21 cellular contexts compared by ENCODE assay signal in the genomic region with DNA sequence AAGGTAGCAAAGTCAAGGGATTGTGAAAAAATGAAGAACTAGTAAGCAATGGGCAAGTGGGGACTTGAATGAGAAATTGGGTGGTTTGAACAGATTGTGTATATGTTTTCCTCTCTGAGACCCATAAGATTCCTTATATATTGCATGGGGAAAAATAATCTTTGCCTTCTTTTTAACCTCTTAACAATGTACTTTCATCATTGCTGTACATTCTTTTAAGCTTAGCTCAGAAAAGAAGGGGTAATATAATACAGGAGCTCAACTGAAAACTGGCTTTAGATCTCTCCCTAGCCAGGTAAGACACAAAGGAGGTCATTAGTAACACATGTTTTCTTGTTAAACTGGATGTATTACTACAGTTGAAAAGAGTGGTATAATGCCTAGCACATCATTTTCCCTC.
"Had no signal": no experiment of that assay in that cellular context is flagged by ENCODE, and none has a peak within 500 bp of the region (broad histone marks: within the 10 kb centered on the region; RNA-seq: fewer than 3 reads in every experiment).

No MANE protein-coding gene starts in this region.

- H3K4me3 ChIP-seq: colonic mucosa, esophagus muscularis mucosa, gastrocnemius medialis, heart right ventricle, left lung, lower lobe of right lung, mucosa of descending colon had no signal

- H3K9me3 Mint-ChIP-seq: dendritic cell treated with granulocyte-macrophage colony-stimulating factor and Interleukin-4, amounts not matched to agents 40 ng/mL and 50 ng/mL, for 4 days; endodermal cell had no signal

- ATAC-seq: effector memory CD8-positive, alpha-beta T cell; gastrocnemius medialis; heart right ventricle; left cardiac atrium; left lung; left ventricle myocardium superior; lower lobe of right lung; mucosa of descending colon; naive thymus-derived CD8-positive, alpha-beta T cell had no signal

- H3K9me3 ChIP-seq: colonic mucosa, esophagus muscularis mucosa, gastrocnemius medialis, left lung, lower lobe of right lung, mucosa of descending colon had no signal

- DNase-seq: colonic mucosa; cortex of kidney; effector CD8-positive, alpha-beta T cell; effector memory CD8-positive, alpha-beta T cell; endodermal cell; gastrocnemius medialis; glutamatergic neuron; head of caudate nucleus; heart right ventricle; hippocampal formation; left cardiac atrium; left lung; left ventricle myocardium superior; lower lobe of right lung; mesendoderm; mucosa of descending colon; naive B cell; naive thymus-derived CD8-positive, alpha-beta T cell had no signal

- H3K4me1 Mint-ChIP-seq: endodermal cell; memory B cell; naive B cell; naive thymus-derived CD8-positive, alpha-beta T cell had no signal

- H3K36me3 ChIP-seq: colonic mucosa, esophagus muscularis mucosa, gastrocnemius medialis, heart right ventricle, left lung, lower lobe of right lung had no signal

- H3K36me3 Mint-ChIP-seq: memory B cell; naive B cell; naive thymus-derived CD8-positive, alpha-beta T cell had no signal

- H3K27ac ChIP-seq: colonic mucosa, esophagus muscularis mucosa, gastrocnemius medialis, heart right ventricle, left lung, lower lobe of right lung had no signal

- H3K27ac Mint-ChIP-seq: dendritic cell treated with granulocyte-macrophage colony-stimulating factor and Interleukin-4, amounts not matched to agents 40 ng/mL and 50 ng/mL, for 4 days; effector memory CD8-positive, alpha-beta T cell; endodermal cell; memory B cell; naive B cell; naive thymus-derived CD8-positive, alpha-beta T cell had no signal

- H3K27me3 Mint-ChIP-seq: dendritic cell treated with granulocyte-macrophage colony-stimulating factor and Interleukin-4, amounts not matched to agents 40 ng/mL and 50 ng/mL, for 4 days; effector memory CD8-positive, alpha-beta T cell had no signal

- H3K4me1 ChIP-seq: colonic mucosa, esophagus muscularis mucosa, gastrocnemius medialis, heart right ventricle, left lung, lower lobe of right lung had no signal

- H3K27me3 ChIP-seq: colonic mucosa, esophagus muscularis mucosa, gastrocnemius medialis, left lung had no signal

- H3K4me3 Mint-ChIP-seq: dendritic cell treated with granulocyte-macrophage colony-stimulating factor and Interleukin-4, amounts not matched to agents 40 ng/mL and 50 ng/mL, for 4 days; effector memory CD8-positive, alpha-beta T cell; endodermal cell; memory B cell; naive B cell; naive thymus-derived CD8-positive, alpha-beta T cell had no signal
